Comparison of ENCODE assay signal across 22 cellular contexts in genomic region chr10:125726914-125727313, GRCh38. TPM values are rescaled to one million over a fixed set of nuclear protein-coding genes. Genes with fewer than 3 reads are reported as not detected.
DNase-seq lines count a peak whose midpoint lies in the region; ATAC-seq, FAIRE-seq and TF ChIP-seq lines count a peak whose summit lies in the region.
"Had no signal": no experiment of that assay in that cellular context is flagged by ENCODE, and none has a peak within 500 bp of the region (broad histone marks: within the 10 kb centered on the region; RNA-seq: fewer than 3 reads in every experiment).

No MANE protein-coding gene starts in this region.

- no peak for TF ChIP-seq POLR2A in sigmoid colon (IDR thresholded peaks at IDR 0.05)

- H3K4me1 ChIP-seq in colonic mucosa (no peaks in the 10 kb centered on the region), pancreas (peaks cover under 1 to 21% (median 18%) of the 10 kb centered on the region in 3 donors), sigmoid colon (no peaks in the 10 kb centered on the region), mammary epithelial cell (ENCODE audit: insufficient read depth, low read length) (no peaks in the 10 kb centered on the region)

- H3K27ac ChIP-seq in colonic mucosa (peak overlapping the region; percentile 17), pancreas (peak overlapping the region; percentile 30 to 71 (median 46)), sigmoid colon (no peak overlapping the region), mammary epithelial cell (ENCODE audit: insufficient read depth, low read depth, low read length) (no peak overlapping the region)
- H3K27ac ChIP-seq: BLaER1 had no signal

- TF ChIP-seq CTCF in colonic mucosa (IDR thresholded peaks at IDR 0.05) (no peak), pancreas (IDR thresholded peaks at IDR 0.05) (no peak), sigmoid colon (IDR thresholded peaks at IDR 0.05) (no peak), mammary epithelial cell (conservative IDR thresholded peaks at IDR 0.05 in 1 of 2, IDR thresholded peaks at IDR 0.05 in 1 of 2; ENCODE audit: extremely low read depth in 1 of 2, insufficient read depth in 1 of 2, low read depth in 1 of 2, low read length in 2 of 2) (no peak)

- in situ Hi-C loops in mammary epithelial cell (cut with MboI; ENCODE audit: low sequenced_read_pairs in 2 of 2): no loop called here

- H3K9me3 ChIP-seq in colonic mucosa (no peaks in the 10 kb centered on the region), pancreas (no peaks in the 10 kb centered on the region), sigmoid colon (no peaks in the 10 kb centered on the region), mammary epithelial cell (replicated peaks; ENCODE audit: insufficient read depth, low read length) (no peaks in the 10 kb centered on the region)
- H3K9me3 ChIP-seq: BLaER1 had no signal

- CTCF ChIA-PET in mammary epithelial cell (lab: Charles Lee; ENCODE audit: low non-redundant PET): no interaction called here

- BruUV-seq in mammary epithelial cell (replicated peaks; lab: Mats Ljungman, UMichigan): no TSS peak

- no peak overlapping the region for H2AFZ ChIP-seq in mammary epithelial cell (ENCODE audit: low read depth, low read length)

- peaks cover 10% of the 10 kb centered on the region for H3K79me2 ChIP-seq in mammary epithelial cell (ENCODE audit: insufficient read depth, low read length)

- no peak for TF ChIP-seq EP300 in sigmoid colon (IDR thresholded peaks at IDR 0.05)

- intact Hi-C loops in colonic mucosa (cut with DNase I): no loop called here
- intact Hi-C loops in pancreas (cut with DNase I): no loop called here
- intact Hi-C loops in sigmoid colon (cut with DNase I): no loop called here
- intact Hi-C loops in mammary epithelial cell (cut with micrococcal nuclease): no loop called here

- H3K27me3 ChIP-seq in colonic mucosa: no peaks in the 10 kb centered on the region
- H3K27me3 ChIP-seq in pancreas: no peaks in the 10 kb centered on the region
- H3K27me3 ChIP-seq in sigmoid colon: no peaks in the 10 kb centered on the region
- H3K27me3 ChIP-seq in mammary epithelial cell (ENCODE audit: insufficient read depth, low read length): no peaks in the 10 kb centered on the region
- H3K27me3 ChIP-seq: BLaER1 had no signal

- dilution Hi-C loops in mammary epithelial cell (cut with HindIII; ENCODE audit: low sequenced_read_pairs): no loop called here

- no peak for FAIRE-seq in pancreas (lab: Jason Lieb, UNC)
- FAIRE-seq: G401.6, GM12891, HTR-8/SVneo had no signal

- no peak overlapping the region for H3K4me2 ChIP-seq in mammary epithelial cell (ENCODE audit: insufficient read depth, low read depth, low read length)
- H3K4me2 ChIP-seq: BLaER1 had no signal

- peak overlapping the region in 1 of 2 donors; percentile 51 for H3K9ac ChIP-seq in colonic mucosa (ENCODE audit: low read depth in 2 of 2, low read length in 2 of 2)
- H3K9ac ChIP-seq in mammary epithelial cell (ENCODE audit: insufficient read depth, low read length): no peak overlapping the region
- H3K9ac ChIP-seq: BLaER1 had no signal

- DNase-seq in DMS53 treated with DMSO at 0.1 percent for 48 hours (lab: John Stamatoyannopoulos, UW; ENCODE audit: unreplicated experiment) (peak; percentile 82), colonic mucosa (no peak), pancreas (peak in 4 of 6 donors; percentile 53 to 80 (median 68)), sigmoid colon (no peak), mammary epithelial cell (no peak)
- DNase-seq: 8988T; Calu3; CD4-positive, alpha-beta memory T cell; GOT3; H7; HFFc6 had no signal

- 42 to 45% methylated on average over 7 of the region's 7 CpGs for WGBS in pancreas, 2 donors
- 28 to 78% methylated on average over 7 of the region's 7 CpGs for WGBS in sigmoid colon, 2 donors
- 90% methylated on average over 7 of the region's 7 CpGs for WGBS in mammary epithelial cell (ENCODE audit: low coverage, missing lambda C conversion rate)

- no peak overlapping the region for H3K4me3 ChIP-seq in colonic mucosa
- no peak overlapping the region for H3K4me3 ChIP-seq in pancreas
- H3K4me3 ChIP-seq in sigmoid colon: no peak overlapping the region
- no peak overlapping the region for H3K4me3 ChIP-seq in mammary epithelial cell (replicated peaks in 1 of 3; ENCODE audit: insufficient read depth in 1 of 3, low read depth in 2 of 3, low read length in 3 of 3)
- H3K4me3 ChIP-seq: BLaER1 had no signal

- H3K36me3 ChIP-seq in colonic mucosa (peaks cover 23% of the 10 kb centered on the region), pancreas (peaks cover 6 to 68% (median 44%) of the 10 kb centered on the region in 3 donors), sigmoid colon (peaks cover 22 to 100% (median 64%) of the 10 kb centered on the region in 4 donors), mammary epithelial cell (ENCODE audit: insufficient read depth, low read length) (peaks cover 56% of the 10 kb centered on the region)

- no peaks in the 10 kb centered on the region for H4K20me1 ChIP-seq in mammary epithelial cell (ENCODE audit: insufficient read depth, low read length)
- H4K20me1 ChIP-seq: BLaER1 had no signal

- ATAC-seq in pancreas (peak; percentile 84 to 94 (median 92)), GM18870 (IDR thresholded peaks at IDR 0.05; ENCODE audit: unreplicated experiment) (no peak), HG03159 (IDR thresholded peaks at IDR 0.05; ENCODE audit: unreplicated experiment) (no peak)
- ATAC-seq: HCT116 had no signal

RNA-seq across cellular contexts. Expression of gene EDRF1, which starts 7.4 kb away (rescaled TPM):
- total RNA-seq in colonic mucosa (10 to 100 TPM; 16.4 to 20.4 TPM), pancreas (10 to 100 TPM; 10.1 to 19.9 (median 16.1) TPM), sigmoid colon (10 to 100 TPM; 16.1 to 20.8 (median 18.4) TPM), mammary epithelial cell (10 to 100 TPM; 18.2 to 23.1 TPM)
- polyA plus RNA-seq in pancreas (10 to 100 TPM; 24.2 to 25.3 TPM), sigmoid colon (10 to 100 TPM in 1 of 3 donors, 1 to 10 TPM in 2; 3.7 to 13.2 (median 5.4) TPM), mammary epithelial cell (11.1 TPM)
- 6.3 TPM for polyA minus RNA-seq in mammary epithelial cell

RNA-seq across cellular contexts. Expression of gene TEX36, which starts 44.0 kb away (rescaled TPM):
- not detected for total RNA-seq in colonic mucosa
- not detected for total RNA-seq in pancreas
- polyA plus RNA-seq in pancreas: not detected
- not detected for total RNA-seq in sigmoid colon
- not detected for polyA plus RNA-seq in sigmoid colon
- not detected for total RNA-seq in mammary epithelial cell
- polyA plus RNA-seq in mammary epithelial cell: not detected
- polyA minus RNA-seq in mammary epithelial cell: not detected
- total RNA-seq: Calu3; CD4-positive, alpha-beta memory T cell; H7; HFFc6 had no signal
- polyA plus RNA-seq: AG04450; CD14-positive monocyte; CD4-positive, alpha-beta memory T cell; IgD-negative memory B cell had no signal

RNA-seq across cellular contexts. Expression of gene MMP21, which starts 48.7 kb away (rescaled TPM):
- total RNA-seq in colonic mucosa (not detected), pancreas (under 1 TPM in 5 of 6 donors, not detected in 1; 0.12 to 0.22 (median 0.14) TPM), sigmoid colon (under 1 TPM in 1 of 4 donors, not detected in 3; 0.33 TPM), mammary epithelial cell (not detected)
- polyA plus RNA-seq in pancreas (under 1 TPM; 0.19 to 0.35 TPM), sigmoid colon (under 1 TPM in 1 of 3 donors, not detected in 2; 0.07 TPM), mammary epithelial cell (not detected)
- polyA minus RNA-seq in mammary epithelial cell: not detected
- total RNA-seq: A673, H7, HFFc6 had no signal
- polyA plus RNA-seq: CD14-positive monocyte; CD4-positive, alpha-beta memory T cell; IgD-negative memory B cell had no signal

Comparison
In these comparisons a context has a peak if more than half of its experiments do, and no peak if none do; other contexts are left out.
1. DNase-seq: peak in DMS53 treated with DMSO at 0.1 percent for 48 hours (single experiment) and pancreas (4 of 6); none in colonic mucosa (single experiment), sigmoid colon (single experiment) and mammary epithelial cell (single experiment).
2. H3K27ac ChIP-seq: peak in colonic mucosa (single experiment) and pancreas (4 of 4); none in sigmoid colon (0 of 4) and mammary epithelial cell (single experiment).
3. ATAC-seq: peak in pancreas (4 of 4); none in GM18870 (single experiment) and HG03159 (single experiment).